In the genomic region with DNA sequence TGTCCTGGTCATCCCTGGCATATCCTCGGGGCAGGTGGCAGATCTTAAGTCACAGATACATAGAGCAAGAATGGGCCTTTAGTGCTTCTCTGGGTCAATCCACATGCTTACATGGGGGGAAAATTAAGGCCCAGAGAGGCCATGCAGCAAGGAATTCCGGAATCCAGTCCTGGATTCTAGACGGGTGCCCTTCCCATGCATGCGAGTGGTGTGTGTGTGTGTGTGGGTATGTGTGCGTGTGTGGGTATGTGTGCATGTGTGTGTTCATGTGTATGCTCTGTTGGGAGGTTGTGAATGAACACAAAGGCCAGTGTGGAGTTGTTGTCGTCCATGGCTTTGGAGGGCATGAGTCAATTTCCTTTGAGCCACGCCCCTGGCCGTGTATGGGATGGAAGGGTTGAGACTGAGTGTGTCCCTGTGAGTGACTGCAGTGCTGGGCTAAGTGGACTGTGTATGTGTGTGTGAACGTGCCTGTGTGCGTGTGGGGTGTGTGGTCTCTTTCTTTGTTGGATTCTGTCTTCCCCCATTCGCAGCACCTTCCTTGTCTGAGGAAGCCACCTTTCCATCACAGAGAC, we compare ENCODE assay signal across 16 cellular contexts. TPM values are rescaled to one million over a fixed set of nuclear protein-coding genes. Genes with fewer than 3 reads are reported as not detected.
DNase-seq lines count a peak whose midpoint lies in the region; ATAC-seq and TF ChIP-seq lines count a peak whose summit lies in the region.
"Had no signal": no experiment of that assay in that cellular context is flagged by ENCODE, and none has a peak within 500 bp of the region (broad histone marks: within the 10 kb centered on the region; RNA-seq: fewer than 3 reads in every experiment).

No MANE protein-coding gene starts in this region.

- peaks cover 0 to 27% of the 10 kb centered on the region in 2 donors for H3K27me3 ChIP-seq in breast epithelium
- H3K27me3 ChIP-seq in upper lobe of right lung: peaks cover 16% of the 10 kb centered on the region
- H3K27me3 ChIP-seq in body of pancreas: no peaks in the 10 kb centered on the region
- H3K27me3 ChIP-seq: cardiac muscle cell had no signal

- no peak for TF ChIP-seq POLR2A in breast epithelium (IDR thresholded peaks at IDR 0.05)
- no peak for TF ChIP-seq POLR2A in body of pancreas (IDR thresholded peaks at IDR 0.05)

- H3K4me3 ChIP-seq in breast epithelium (no peak overlapping the region), upper lobe of right lung (no peak overlapping the region), body of pancreas (no peak overlapping the region)
- H3K4me3 ChIP-seq: cardiac muscle cell, gastrocnemius medialis, PC-9 had no signal

- H3K9me3 Mint-ChIP-seq in MCF 10A (ENCODE audit: unreplicated experiment): no peaks in the 10 kb centered on the region
- H3K9me3 Mint-ChIP-seq: activated T-cell treated with anti-CD3 and anti-CD28 coated beads, Interleukin-2, amount 50 U/mL, for 72 hours had no signal

- TF ChIP-seq CTCF in MCF 10A (IDR thresholded peaks at IDR 0.05; ENCODE audit: unreplicated experiment): no peak
- no peak for TF ChIP-seq CTCF in breast epithelium (IDR thresholded peaks at IDR 0.05)
- no peak for TF ChIP-seq CTCF in upper lobe of right lung (IDR thresholded peaks at IDR 0.05)
- no peak for TF ChIP-seq CTCF in body of pancreas (IDR thresholded peaks at IDR 0.05)

- CTCF ChIA-PET in MCF 10A (lab: Yijun Ruan, JAX): interaction anchor here (0.7 kb wide), 2 partner anchors 269 to 357 kb away, joined by 3 to 4 read pairs; no protein-coding TSS in a partner anchor

- peak; percentile 70 for DNase-seq in MCF 10A (ENCODE audit: unreplicated experiment)
- no peak for DNase-seq in breast epithelium (ENCODE audit: low spot score in 2 of 2)
- DNase-seq in RPMI7951 (ENCODE audit: low read depth): peak; percentile 60
- DNase-seq in upper lobe of right lung: no peak
- DNase-seq in activated naive CD4-positive, alpha-beta T cell treated with anti-CD3 and anti-CD28 coated beads, Interleukin-2, amount 50 U/mL, for 16 hours: no peak
- no peak for DNase-seq in NCI-H82 treated with DMSO at 0.1 percent for 48 hours (lab: John Stamatoyannopoulos, UW; ENCODE audit: unreplicated experiment)
- no peak for DNase-seq in body of pancreas
- DNase-seq: activated T-cell treated with anti-CD3 and anti-CD28 coated beads, Interleukin-2, amount 50 U/mL, for 72 hours; gastrocnemius medialis; GF-D8; NCI-H2081 treated with DMSO at 0.1 percent for 48 hours; stimulated activated naive CD4-positive, alpha-beta T cell treated with Interleukin-2 at 50 U/mL for 16 hours had no signal

- H3K36me3 Mint-ChIP-seq in MCF 10A (ENCODE audit: insufficient read depth, unreplicated experiment): no peaks in the 10 kb centered on the region

- no peak overlapping the region for H3K4me3 Mint-ChIP-seq in MCF 10A (ENCODE audit: unreplicated experiment)
- H3K4me3 Mint-ChIP-seq: activated T-cell treated with anti-CD3 and anti-CD28 coated beads, Interleukin-2, amount 50 U/mL, for 72 hours had no signal

- H3K4me1 ChIP-seq in breast epithelium (no peaks in the 10 kb centered on the region), upper lobe of right lung (no peaks in the 10 kb centered on the region), body of pancreas (no peaks in the 10 kb centered on the region)
- H3K4me1 ChIP-seq: gastrocnemius medialis had no signal

- H3K27ac ChIP-seq in breast epithelium (no peak overlapping the region), upper lobe of right lung (no peak overlapping the region), body of pancreas (no peak overlapping the region)
- H3K27ac ChIP-seq: cardiac muscle cell, gastrocnemius medialis, PC-9 had no signal

- BruUV-seq in MCF 10A (replicated peaks; lab: Mats Ljungman, UMichigan): no TSS peak

- peaks cover 8% of the 10 kb centered on the region for H3K27me3 Mint-ChIP-seq in MCF 10A (ENCODE audit: insufficient read depth, unreplicated experiment)

- POLR2A ChIA-PET in MCF 10A (lab: Yijun Ruan, JAX): interaction anchor here (0.6 to 1.4 kb wide), 4 partner anchors 10 to 682 kb away, joined by 3 to 4 read pairs (median 3); partner anchors contain the start of gene RAC2

- WGBS in body of pancreas, 2 donors: 69 to 72% methylated on average over 8 to 11 of the region's 11 CpGs

- intact Hi-C loops in MCF 10A (cut with micrococcal nuclease): no loop called here
- intact Hi-C loops in breast epithelium (cut with DNase I; ENCODE audit: low total_unique reads): loop anchor here (1.0 to 5.0 kb wide), 2 partner anchors 25 to 515 kb away; no protein-coding TSS in a partner anchor
- intact Hi-C loops in upper lobe of right lung (cut with DNase I): no loop called here
- intact Hi-C loops in body of pancreas (cut with DNase I): no loop called here

- H3K9me3 ChIP-seq in breast epithelium (no peaks in the 10 kb centered on the region), upper lobe of right lung (no peaks in the 10 kb centered on the region), body of pancreas (no peaks in the 10 kb centered on the region)
- H3K9me3 ChIP-seq: gastrocnemius medialis had no signal

- no peaks in the 10 kb centered on the region for H3K36me3 ChIP-seq in breast epithelium
- no peaks in the 10 kb centered on the region for H3K36me3 ChIP-seq in upper lobe of right lung
- no peaks in the 10 kb centered on the region for H3K36me3 ChIP-seq in body of pancreas (replicated peaks in 1 of 2; ENCODE audit: insufficient read depth in 1 of 2, low read depth in 2 of 2)
- H3K36me3 ChIP-seq: cardiac muscle cell, gastrocnemius medialis had no signal

- peak overlapping the region; percentile 10 for H3K27ac Mint-ChIP-seq in MCF 10A (ENCODE audit: low read depth, unreplicated experiment)
- H3K27ac Mint-ChIP-seq: activated T-cell treated with anti-CD3 and anti-CD28 coated beads, Interleukin-2, amount 50 U/mL, for 72 hours had no signal

- ATAC-seq in esophagus mucosa: peak; percentile 50
- ATAC-seq in upper lobe of right lung: peak; percentile 11
- ATAC-seq in body of pancreas: no peak
- ATAC-seq: gastrocnemius medialis, left lobe of liver had no signal

- H3K4me1 Mint-ChIP-seq in MCF 10A (ENCODE audit: insufficient read depth, unreplicated experiment): peaks cover 15% of the 10 kb centered on the region

RNA-seq across cellular contexts. Expression of gene EIF3D, which starts 33.4 kb away (rescaled TPM):
- total RNA-seq in MCF 10A (2022) (258 and 306 TPM in 2 replicates), breast epithelium (100 to 1,000 TPM; 291 to 419 (median 301) TPM), esophagus mucosa (135 TPM), upper lobe of right lung (132 TPM), body of pancreas (100 to 1,000 TPM; 136 to 177 TPM)
- total RNA-seq in RPMI7951 (2014; rRNA removed; shearing (Covaris generic)): 331 and 336 TPM in 2 replicates

RNA-seq across cellular contexts. Expression of gene FOXRED2, which starts 55.5 kb away (rescaled TPM):
- total RNA-seq in MCF 10A (2022) (10.9 and 11.4 TPM in 2 replicates), breast epithelium (1 to 10 TPM; 4.9 to 9.9 (median 6.1) TPM), esophagus mucosa (8.7 TPM), upper lobe of right lung (15.3 TPM), body of pancreas (1 to 10 TPM; 2.0 to 4.9 TPM)
- 12.0 and 12.6 TPM in 2 replicates for total RNA-seq in RPMI7951 (2014; rRNA removed; shearing (Covaris generic))

Comparison
In these comparisons a context has a peak if more than half of its experiments do, and no peak if none do; other contexts are left out.
1. DNase-seq: peak in MCF 10A (single experiment) and RPMI7951 (single experiment); none in breast epithelium (0 of 2), upper lobe of right lung (single experiment), activated naive CD4-positive, alpha-beta T cell treated with anti-CD3 and anti-CD28 coated beads, Interleukin-2, amount 50 U/mL, for 16 hours (single experiment), NCI-H82 treated with DMSO at 0.1 percent for 48 hours (single experiment) and body of pancreas (0 of 4).